Comparison of ENCODE assay signal across 9 cellular contexts in the genomic region with DNA sequence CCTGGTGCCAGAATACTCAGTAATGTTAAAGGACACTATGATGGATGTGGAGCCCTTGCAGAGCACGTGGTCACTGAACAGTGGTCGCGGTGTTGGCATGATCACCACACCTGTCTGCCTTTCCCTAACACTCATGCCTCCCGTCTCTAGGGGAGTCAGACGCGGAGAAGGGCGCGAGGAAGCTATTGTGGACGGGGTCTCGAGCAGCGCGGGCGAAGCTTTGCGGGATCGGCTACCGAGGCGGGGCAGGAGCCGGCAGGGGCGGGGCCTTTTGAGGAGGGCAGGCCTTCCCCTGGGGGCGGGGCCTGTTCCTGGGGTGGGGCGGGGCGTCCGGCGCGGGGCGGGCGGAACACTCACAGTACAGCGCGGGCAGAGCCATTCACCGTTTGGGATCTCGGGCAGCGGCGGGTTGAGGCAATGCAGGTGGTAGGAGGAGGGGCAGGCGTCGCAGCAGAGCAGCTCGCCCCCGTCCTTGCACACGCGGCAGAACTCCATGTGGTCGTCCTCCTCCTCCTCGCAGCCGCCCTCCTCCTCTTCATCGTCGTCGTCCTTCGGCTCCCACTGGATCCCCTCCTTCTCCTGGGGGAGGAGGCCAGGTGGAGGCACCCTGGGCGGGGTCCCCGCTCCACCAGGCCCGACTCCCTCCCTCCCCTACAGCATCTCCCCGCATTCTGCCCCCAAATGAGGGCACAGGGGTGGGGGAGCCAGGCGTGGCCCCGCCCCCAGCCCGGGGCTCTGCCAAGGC. TPM values are rescaled to one million over a fixed set of nuclear protein-coding genes. Genes with fewer than 3 reads are reported as not detected.
DNase-seq lines count a peak whose midpoint lies in the region; ATAC-seq and TF ChIP-seq lines count a peak whose summit lies in the region.
"Had no signal": no experiment of that assay in that cellular context is flagged by ENCODE, and none has a peak within 500 bp of the region (broad histone marks: within the 10 kb centered on the region; RNA-seq: fewer than 3 reads in every experiment).

No MANE protein-coding gene starts in this region.

- H3K79me2 ChIP-seq in PC-3 (ENCODE audit: low read length) (no peaks in the 10 kb centered on the region), hepatocyte (no peaks in the 10 kb centered on the region)

- H3K27ac ChIP-seq in PC-3 (ENCODE audit: low read length) = no peak overlapping the region
- H3K27ac ChIP-seq in hepatocyte = no peak overlapping the region
- H3K27ac ChIP-seq: neutrophil had no signal

- in situ Hi-C loops in GM13976 (cut with MboI; ENCODE audit: low sequenced_read_pairs, unreplicated experiment) = no loop called here

- H3K36me3 ChIP-seq in PC-3 (ENCODE audit: low read depth, low read length) = no peaks in the 10 kb centered on the region
- no peaks in the 10 kb centered on the region for H3K36me3 ChIP-seq in hepatocyte (replicated peaks; ENCODE audit: insufficient read depth, low read depth)
- H3K36me3 ChIP-seq: neutrophil had no signal

- H3K27me3 ChIP-seq in PC-3 (ENCODE audit: low read length) (no peaks in the 10 kb centered on the region), hepatocyte (peaks cover 17% of the 10 kb centered on the region)

- no peak overlapping the region for H3K4me3 ChIP-seq in PC-3 (ENCODE audit: low read length)
- H3K4me3 ChIP-seq in hepatocyte = no peak overlapping the region

- H3K4me2 ChIP-seq in PC-3 (ENCODE audit: low read length) (no peak overlapping the region), hepatocyte (peak overlapping the region; percentile 77)

- H3K4me1 ChIP-seq in PC-3 (ENCODE audit: insufficient read depth, low read length) (peaks cover 16% of the 10 kb centered on the region), hepatocyte (ENCODE audit: insufficient read depth) (peaks cover 3% of the 10 kb centered on the region)

- H3K9ac ChIP-seq in PC-3 (ENCODE audit: low read length) = no peak overlapping the region

- intact Hi-C loops in PC-3 (cut with micrococcal nuclease) = no loop called here

- peak; percentile 73 for ATAC-seq in PC-3
- ATAC-seq in GM19397 (IDR thresholded peaks at IDR 0.05; ENCODE audit: unreplicated experiment) = no peak

- H3K9me2 ChIP-seq in PC-3 (replicated peaks; ENCODE audit: low read length) = no peaks in the 10 kb centered on the region
- no peaks in the 10 kb centered on the region for H3K9me2 ChIP-seq in hepatocyte (replicated peaks; ENCODE audit: insufficient read depth)

- H3K9me3 ChIP-seq in PC-3 (ENCODE audit: low read length) = no peaks in the 10 kb centered on the region
- H3K9me3 ChIP-seq in hepatocyte (ENCODE audit: low read depth) = no peaks in the 10 kb centered on the region
- H3K9me3 ChIP-seq: neutrophil had no signal

- no TSS peak for BruUV-seq in PC-3 (replicated peaks; lab: Mats Ljungman, UMichigan)

- TF ChIP-seq CTCF in GM13976 (IDR thresholded peaks at IDR 0.05; ENCODE audit: borderline replicate concordance, control extremely low read depth, extremely low read depth, insufficient read depth, missing control alignments) = no peak
- no peak for TF ChIP-seq CTCF in PC-3 (conservative IDR thresholded peaks at IDR 0.05; ENCODE audit: low read depth, low read length)
- no peak for TF ChIP-seq CTCF in hepatocyte (IDR thresholded peaks at IDR 0.05; ENCODE audit: poor library complexity)

- 11% methylated on average over 11 of the region's 53 CpGs for WGBS in hepatocyte (ENCODE audit: low lambda C conversion rate, missing lambda C conversion rate)

- CTCF ChIA-PET in PC-3 (lab: Charles Lee) = no interaction called here

- POLR2A ChIA-PET in PC-3 (lab: Charles Lee; ENCODE audit: unreplicated experiment) = no interaction called here

- H2AFZ ChIP-seq in PC-3 (ENCODE audit: low read length) (no peak overlapping the region), hepatocyte (no peak overlapping the region)

- H4K20me1 ChIP-seq in PC-3 (ENCODE audit: low read length) = no peaks in the 10 kb centered on the region
- H4K20me1 ChIP-seq in hepatocyte (ENCODE audit: insufficient read depth, poor library complexity, severe bottlenecking) = no peaks in the 10 kb centered on the region

- DNase-seq in GM13976 (ENCODE audit: low spot score) = peak; percentile 91
- peak; percentile 42 for DNase-seq in PC-3
- DNase-seq in activated naive CD4-positive, alpha-beta T cell (lab: John Stamatoyannopoulos, UW) = peak; percentile 27 to 66 (median 52)
- peak; percentile 84 for DNase-seq in hepatocyte (ENCODE audit: low spot score)
- DNase-seq in stimulated activated CD4-positive, alpha-beta T cell treated with anti-CD3 and anti-CD28 coated beads, Interleukin-1b, Interleukin-23, amount 100 ng/mL, for 4 hours (ENCODE audit: low read depth in 2 of 2) = peak; percentile 62 to 75
- DNase-seq in NCI-H524 (lab: John Stamatoyannopoulos, UW) = no peak
- DNase-seq in NK-92 (lab: John Stamatoyannopoulos, UW; ENCODE audit: unreplicated experiment) = no peak

- no peaks in the 10 kb centered on the region for H3F3A ChIP-seq in PC-3 (ENCODE audit: low read length, unreplicated experiment)

RNA-seq across cellular contexts. Expression of a gene that starts 31.5 kb away (rescaled TPM):
- total RNA-seq in PC-3 (2014; rRNA removed) = 0.55 and 2.8 TPM in 2 replicates
- 0.08 and 0.13 TPM in 2 replicates for total RNA-seq in hepatocyte
- 0.18 TPM in 1 of 2 replicates, not detected in the other for polyA plus RNA-seq in hepatocyte

RNA-seq across cellular contexts. Expression of a gene that starts 50.7 kb away (rescaled TPM):
- 283 and 297 TPM in 2 replicates for total RNA-seq in PC-3 (2014; rRNA removed)
- 168 and 188 TPM in 2 replicates for total RNA-seq in hepatocyte
- 103 and 115 TPM in 2 replicates for polyA plus RNA-seq in hepatocyte

RNA-seq across cellular contexts. Expression of a gene that starts 57.2 kb away (rescaled TPM):
- total RNA-seq in PC-3 (2014; rRNA removed) = 95.4 and 128 TPM in 2 replicates
- total RNA-seq in hepatocyte = 14.7 and 29.3 TPM in 2 replicates
- polyA plus RNA-seq in hepatocyte = 28.3 and 30.9 TPM in 2 replicates

Comparison
In these comparisons a context has a peak if more than half of its experiments do, and no peak if none do; other contexts are left out.
1. DNase-seq: peak in GM13976 (single experiment), PC-3 (single experiment), activated naive CD4-positive, alpha-beta T cell (4 of 4), hepatocyte (single experiment) and stimulated activated CD4-positive, alpha-beta T cell treated with anti-CD3 and anti-CD28 coated beads, Interleukin-1b, Interleukin-23, amount 100 ng/mL, for 4 hours (2 of 2); none in NCI-H524 (0 of 2) and NK-92 (single experiment).